ENCODE assay signal across 7 cellular contexts in genomic region chr6:26065952-26066380, GRCh38. TPM values are rescaled to one million over a fixed set of nuclear protein-coding genes. Genes with fewer than 3 reads are reported as not detected.
DNase-seq lines count a peak whose midpoint lies in the region; ATAC-seq and TF ChIP-seq lines count a peak whose summit lies in the region.

No MANE protein-coding gene starts in this region.

- TF ChIP-seq CTCF in cardiac muscle cell (IDR thresholded peaks at IDR 0.05; ENCODE audit: low read depth, low read length), result peak; percentile 92

- peak; percentile 75 for ATAC-seq in GM21717 (IDR thresholded peaks at IDR 0.05; ENCODE audit: unreplicated experiment)
- peak; percentile 91 for ATAC-seq in activated naive CD4-positive, alpha-beta T cell treated with anti-CD3 and anti-CD28 coated beads, Interleukin-2, amount 50 U/mL, for 72 hours

- no peaks in the 10 kb centered on the region for H3K36me3 Mint-ChIP-seq in activated naive CD4-positive, alpha-beta T cell treated with anti-CD3 and anti-CD28 coated beads, Interleukin-2, amount 50 U/mL, for 72 hours

- DNase-seq in GM04504 (ENCODE audit: low read depth) (peak; percentile 75), HT1080 (ENCODE audit: low read depth) (peak; percentile 76), OCI-M1 (lab: John Stamatoyannopoulos, UW) (peak; percentile 93), cardiac muscle cell (ENCODE audit: low read depth in 1 of 2, low spot score in 1 of 2) (peak; percentile 76 to 89), putamen (ENCODE audit: low spot score) (peak; percentile 64)
- DNase-seq in activated naive CD4-positive, alpha-beta T cell treated with anti-CD3 and anti-CD28 coated beads, Interleukin-2, amount 50 U/mL, for 72 hours (ENCODE audit: low spot score in 2 of 2), result peak in 1 of 2 donors; percentile 54

- no peaks in the 10 kb centered on the region for H3K9me3 ChIP-seq in cardiac muscle cell (ENCODE audit: low read depth)

- no peak overlapping the region for H3K4me3 ChIP-seq in cardiac muscle cell

- H3K4me1 ChIP-seq in cardiac muscle cell (ENCODE audit: low read depth), result no peaks in the 10 kb centered on the region

- H3K27me3 ChIP-seq in cardiac muscle cell, result no peaks in the 10 kb centered on the region

- H3K36me3 ChIP-seq in cardiac muscle cell, result no peaks in the 10 kb centered on the region

- no peak overlapping the region for H3K27ac Mint-ChIP-seq in activated naive CD4-positive, alpha-beta T cell treated with anti-CD3 and anti-CD28 coated beads, Interleukin-2, amount 50 U/mL, for 72 hours

- H3K9me3 Mint-ChIP-seq in activated naive CD4-positive, alpha-beta T cell treated with anti-CD3 and anti-CD28 coated beads, Interleukin-2, amount 50 U/mL, for 72 hours, result no peaks in the 10 kb centered on the region

- H3K27ac ChIP-seq in cardiac muscle cell, result no peak overlapping the region

RNA-seq across cellular contexts. Expression of gene HFE, which starts 21.3 kb away (rescaled TPM):
- 3.4 and 3.8 TPM in 2 replicates for total RNA-seq in HT1080 (2014; rRNA removed; shearing (Covaris generic))
- 4.6 and 6.9 TPM in 2 replicates for polyA plus RNA-seq in HT1080 (2015; cell fraction: cytosol; rRNA removed)
- polyA plus RNA-seq in HT1080 (2015; cell fraction: nucleus; rRNA removed), result 9.1 and 9.7 TPM in 2 replicates
- total RNA-seq in activated naive CD4-positive, alpha-beta T cell treated with anti-CD3 and anti-CD28 coated beads, Interleukin-2, amount 50 U/mL, for 72 hours, result 1 to 10 TPM in 1 of 2 donors, under 1 TPM in 1; 0.23 to 2.1 TPM
- 0.66 and 0.99 TPM in 2 replicates for total RNA-seq in cardiac muscle cell
- 0.28 and 1.3 TPM in 2 replicates for polyA plus RNA-seq in cardiac muscle cell
